23 cellular contexts compared by ENCODE assay signal in genomic region chr11:120354068-120354467, GRCh38. TPM values are rescaled to one million over a fixed set of nuclear protein-coding genes. Genes with fewer than 3 reads are reported as not detected.
A peak's percentile ranks its signal among the peaks of the same experiment; 100 is the strongest.
DNase-seq lines count a peak whose midpoint lies in the region; ATAC-seq, FAIRE-seq and TF ChIP-seq lines count a peak whose summit lies in the region.
"Had no signal": no experiment of that assay in that cellular context is flagged by ENCODE, and none has a peak within 500 bp of the region (broad histone marks: within the 10 kb centered on the region; RNA-seq: fewer than 3 reads in every experiment).

No MANE protein-coding gene starts in this region.

- no peak for TF ChIP-seq EP300 in K562 (IDR thresholded peaks at IDR 0.05; ENCODE audit: low read length)

- in situ Hi-C loops in K562 (cut with MboI) = no loop called here

- DNase-seq in left ventricle myocardium inferior (no peak), right atrium auricular region (ENCODE audit: low spot score) (no peak), K562 (ENCODE audit: extremely low read depth in 1 of 4, low spot score in 3 of 4) (no peak), left lobe of liver (ENCODE audit: low spot score) (no peak), upper lobe of right lung (no peak), H7 (no peak), vagina (ENCODE audit: extremely low spot score in 2 of 2) (no peak), substantia nigra (lab: John Stamatoyannopoulos, UW) (no peak)
- DNase-seq: activated CD4-positive, alpha-beta T cell treated with anti-CD3 and anti-CD28 coated beads, Interleukin-2, amount 50 U/mL, for 1 hour; aorta; CD8-positive, alpha-beta memory T cell; DMS153; foreskin fibroblast; immature natural killer cell; NCI-H1105 treated with DMSO at 0.1 percent for 48 hours; NCI-H2029; NCI-H345; NCI-H774; small intestine; T-helper 9 cell had no signal

- BruUV-seq in K562 (replicated peaks; lab: Mats Ljungman, UMichigan) = no TSS peak

- peaks cover 93% of the 10 kb centered on the region for H3K79me2 ChIP-seq in K562 (ENCODE audit: control insufficient read depth, insufficient read depth, low read length)

- H3K27me3 ChIP-seq in left ventricle myocardium inferior (ENCODE audit: low read depth) (no peaks in the 10 kb centered on the region), right atrium auricular region (no peaks in the 10 kb centered on the region), K562 (ENCODE audit: control insufficient read depth in 2 of 2, insufficient read depth in 2 of 2, low read length in 2 of 2) (no peaks in the 10 kb centered on the region), upper lobe of right lung (no peaks in the 10 kb centered on the region), H7 (ENCODE audit: control insufficient read depth, insufficient read depth, low read length) (no peaks in the 10 kb centered on the region), vagina (no peaks in the 10 kb centered on the region)
- H3K27me3 ChIP-seq: hepatocyte had no signal

- FAIRE-seq in K562 (lab: Jason Lieb, UNC) = no peak
- FAIRE-seq: small intestine had no signal

- TF ChIP-seq POLR2A in K562 (conservative IDR thresholded peaks at IDR 0.05) (no peak), vagina (IDR thresholded peaks at IDR 0.05) (no peak)

- POLR2A ChIA-PET in K562 (lab: Yijun Ruan, JAX) = interaction anchor here (1.3 to 1.4 kb wide), 2 partner anchors 12 to 16 kb away, joined by 4 to 5 read pairs; no protein-coding TSS in a partner anchor

- intact Hi-C loops in left ventricle myocardium inferior (cut with micrococcal nuclease) = no loop called here
- intact Hi-C loops in K562 (cut with micrococcal nuclease) = no loop called here
- intact Hi-C loops in upper lobe of right lung (cut with DNase I) = no loop called here
- intact Hi-C loops in vagina (cut with DNase I) = no loop called here

- H3K4me2 ChIP-seq in K562 (ENCODE audit: insufficient read depth, low read length) = no peak overlapping the region
- H3K4me2 ChIP-seq: GM23338 had no signal

- ATAC-seq in K562 = peak; percentile 14; the same call in 2 of the 3 replicates
- ATAC-seq in left lobe of liver = peak; percentile 19
- ATAC-seq in upper lobe of right lung = peak; percentile 13
- ATAC-seq: activated T-helper 17 cell treated with anti-CD3 and anti-CD28 coated beads, Interleukin-2, amount 50 U/mL, for 72 hours had no signal

- H3K4me3 ChIP-seq in left ventricle myocardium inferior = no peak overlapping the region
- H3K4me3 ChIP-seq in right atrium auricular region = no peak overlapping the region
- no peak overlapping the region for H3K4me3 ChIP-seq in K562
- H3K4me3 ChIP-seq in upper lobe of right lung = no peak overlapping the region
- no peak overlapping the region for H3K4me3 ChIP-seq in H7 (ENCODE audit: insufficient read depth, low read depth, low read length)
- H3K4me3 ChIP-seq in vagina = no peak overlapping the region
- H3K4me3 ChIP-seq: GM23338, hepatocyte had no signal

- CTCF ChIA-PET in K562 (lab: Yijun Ruan, JAX; ENCODE audit: low intra/inter-chr PET ratio) = no interaction called here

- WGBS in K562 (ENCODE audit: insufficient coverage, low coverage, missing lambda C conversion rate) = 22% methylated on average over 1 of the region's 1 CpG

- TF ChIP-seq RAD21 in K562 (CRISPR knock-in tag; conservative IDR thresholded peaks at IDR 0.05 in 1 of 2, IDR thresholded peaks at IDR 0.05 in 1 of 2) = no peak

- H3K9me1 ChIP-seq in K562 (ENCODE audit: control insufficient read depth, insufficient read depth, low read length) = no peaks in the 10 kb centered on the region

- no peak for TF ChIP-seq CTCF in left ventricle myocardium inferior (IDR thresholded peaks at IDR 0.05; ENCODE audit: borderline replicate concordance)
- TF ChIP-seq CTCF in right atrium auricular region (IDR thresholded peaks at IDR 0.05) = no peak
- TF ChIP-seq CTCF in K562 (IDR thresholded peaks at IDR 0.05 in 2 of 3, conservative IDR thresholded peaks at IDR 0.05 in 1 of 3; ENCODE audit: insufficient read depth in 2 of 3, low read depth in 1 of 3, low read length in 3 of 3) = no peak
- no peak for TF ChIP-seq CTCF in upper lobe of right lung (IDR thresholded peaks at IDR 0.05)
- no peak for TF ChIP-seq CTCF in vagina (IDR thresholded peaks at IDR 0.05)

- H3K4me1 ChIP-seq in left ventricle myocardium inferior (peaks cover 94% of the 10 kb centered on the region), right atrium auricular region (peaks cover 0 to 36% of the 10 kb centered on the region in 2 donors), K562 (replicated peaks in 1 of 2; ENCODE audit: control insufficient read depth in 2 of 2, insufficient read depth in 2 of 2, low read length in 2 of 2) (peaks cover 5 to 11% of the 10 kb centered on the region in 2 experiments; a peak in 3 of 5 replicates), upper lobe of right lung (peaks cover 6% of the 10 kb centered on the region), vagina (peaks cover 40% of the 10 kb centered on the region)

- peaks cover 23% of the 10 kb centered on the region for H4K20me1 ChIP-seq in K562 (replicated peaks; ENCODE audit: control insufficient read depth, insufficient read depth, low read length)

- H3K9ac ChIP-seq in K562 (ENCODE audit: insufficient read depth in 1 of 2, low read depth in 2 of 2, low read length in 2 of 2) = no peak overlapping the region; a peak in 1 of 4 replicates

- H3K27ac ChIP-seq in left ventricle myocardium inferior (replicated peaks) (peak overlapping the region; percentile 28), right atrium auricular region (no peak overlapping the region), K562 (ENCODE audit: extremely low read depth, low read depth, low read length) (no peak overlapping the region), upper lobe of right lung (no peak overlapping the region), vagina (no peak overlapping the region), substantia nigra (ENCODE audit: low read depth, low read length, poor library complexity, severe bottlenecking) (no peak overlapping the region)
- H3K27ac ChIP-seq: hepatocyte had no signal

- H3K9me3 ChIP-seq in left ventricle myocardium inferior (replicated peaks) (no peaks in the 10 kb centered on the region), right atrium auricular region (no peaks in the 10 kb centered on the region), K562 (replicated peaks; ENCODE audit: control insufficient read depth, insufficient read depth, low read depth, low read length) (0 out of 2 replicates have a peak, but pooled peaks cover 2% of the 10 kb centered on the region), upper lobe of right lung (no peaks in the 10 kb centered on the region), vagina (no peaks in the 10 kb centered on the region)

- H3K36me3 ChIP-seq in left ventricle myocardium inferior (no peaks in the 10 kb centered on the region), right atrium auricular region (no peaks in the 10 kb centered on the region), K562 (ENCODE audit: control insufficient read depth, insufficient read depth, low read length) (no peaks in the 10 kb centered on the region; the same call in 1 of the 3 replicates), upper lobe of right lung (no peaks in the 10 kb centered on the region), H7 (replicated peaks; ENCODE audit: control insufficient read depth, insufficient read depth, low read length) (no peaks in the 10 kb centered on the region), vagina (no peaks in the 10 kb centered on the region)

- no peak overlapping the region for H2AFZ ChIP-seq in K562 (ENCODE audit: low read depth, low read length)
- H2AFZ ChIP-seq: GM23338, hepatocyte had no signal

RNA-seq across cellular contexts. Expression of gene ARHGEF12, which starts 17.9 kb away (rescaled TPM):
- total RNA-seq in left ventricle myocardium inferior (92.9 TPM), right atrium auricular region (10 to 100 TPM; 84.0 to 87.2 TPM), K562 (2014; rRNA removed) (25.6 and 29.5 TPM in 2 replicates), K562 (2014; rRNA removed; fragmentation: Illumina TruSeq; extraction: Trizol) (51.7 and 61.3 TPM in 2 replicates), K562 (2015; rRNA removed; fragmentation: Illumina TruSeq; extraction: Trizol) (43.6 and 47.0 TPM in 2 replicates), K562 (2021) (39.9 and 44.6 TPM in 2 replicates), left lobe of liver (68.7 TPM), upper lobe of right lung (132 TPM), vagina (106 TPM)
- 78.5 and 317 TPM in 2 replicates for total RNA-seq in K562 (2011; cell fraction: chromatin; rRNA removed; ENCODE audit: low replicate concordance)
- 35.7 and 50.3 TPM in 2 replicates for total RNA-seq in K562 (2011; cell fraction: nucleolus; rRNA removed)
- 118 and 168 TPM in 2 replicates for total RNA-seq in K562 (2011; cell fraction: nucleoplasm; rRNA removed)
- polyA plus RNA-seq in K562 (2011; rRNA removed) (13.5 and 27.1 TPM in 2 replicates), K562 (2014; fragmentation: Illumina TruSeq; extraction: Trizol) (29.9 and 32.6 TPM in 2 replicates), K562 (2014; fragmentation: Nextera tagmentation; extraction: Ambion mirVana) (1 to 10 TPM; 3.5 to 4.6 TPM), K562 (2014; rRNA removed) (17.8 and 19.3 TPM in 2 replicates)
- 7.2 and 10.3 TPM in 2 replicates for polyA plus RNA-seq in K562 (2011; cell fraction: cytosol; rRNA removed)
- polyA plus RNA-seq in K562 (2011; cell fraction: nucleus; rRNA removed) = 20.7 and 25.6 TPM in 2 replicates
- polyA plus RNA-seq in K562 (2012) = 22.6 and 24.8 TPM in 2 replicates
- polyA minus RNA-seq in K562 (2011; rRNA and poly(A)+ RNA removed) = 104 and 139 TPM in 2 replicates
- polyA minus RNA-seq in K562 (2011; cell fraction: cytosol; rRNA and poly(A)+ RNA removed) = 29.9 and 49.9 TPM in 2 replicates
- polyA minus RNA-seq in K562 (2011; cell fraction: nucleus; rRNA and poly(A)+ RNA removed) = 49.0 and 56.1 TPM in 2 replicates
- total RNA-seq in H7 (2014; rRNA removed; shearing (Covaris generic)) = 19.2 and 27.6 TPM in 2 replicates

RNA-seq across cellular contexts. Expression of gene TLCD5, which starts 29.0 kb away (rescaled TPM):
- 9.7 TPM for total RNA-seq in left ventricle myocardium inferior
- total RNA-seq in right atrium auricular region = 10 to 100 TPM; 11.3 to 18.7 TPM
- 7.0 and 10.5 TPM in 2 replicates for total RNA-seq in K562 (2011; cell fraction: chromatin; rRNA removed; ENCODE audit: low replicate concordance)
- 2.7 and 3.4 TPM in 2 replicates for total RNA-seq in K562 (2011; cell fraction: nucleolus; rRNA removed)
- 6.2 and 10.2 TPM in 2 replicates for total RNA-seq in K562 (2011; cell fraction: nucleoplasm; rRNA removed)
- total RNA-seq in K562 (2014; rRNA removed) = 1.3 TPM in 2 replicates
- 1.7 and 1.9 TPM in 2 replicates for total RNA-seq in K562 (2014; rRNA removed; fragmentation: Illumina TruSeq; extraction: Trizol)
- total RNA-seq in K562 (2015; rRNA removed; fragmentation: Illumina TruSeq; extraction: Trizol) = 0.75 and 0.94 TPM in 2 replicates
- total RNA-seq in K562 (2021) = 1.3 and 1.4 TPM in 2 replicates
- 4.8 and 5.1 TPM in 2 replicates for polyA plus RNA-seq in K562 (2011; rRNA removed)
- 2.1 and 4.5 TPM in 2 replicates for polyA plus RNA-seq in K562 (2011; cell fraction: cytosol; rRNA removed)
- 7.0 and 8.1 TPM in 2 replicates for polyA plus RNA-seq in K562 (2011; cell fraction: nucleus; rRNA removed)
- 1.0 and 2.1 TPM in 2 replicates for polyA plus RNA-seq in K562 (2012)
- 1.3 and 1.8 TPM in 2 replicates for polyA plus RNA-seq in K562 (2014; fragmentation: Illumina TruSeq; extraction: Trizol)
- polyA plus RNA-seq in K562 (2014; fragmentation: Nextera tagmentation; extraction: Ambion mirVana) = 1 to 10 TPM; 1.6 to 1.7 TPM
- 1.5 and 1.8 TPM in 2 replicates for polyA plus RNA-seq in K562 (2014; rRNA removed)
- 2.9 and 3.4 TPM in 2 replicates for polyA minus RNA-seq in K562 (2011; rRNA and poly(A)+ RNA removed)
- 1.2 and 2.9 TPM in 2 replicates for polyA minus RNA-seq in K562 (2011; cell fraction: cytosol; rRNA and poly(A)+ RNA removed)
- 1.9 and 3.1 TPM in 2 replicates for polyA minus RNA-seq in K562 (2011; cell fraction: nucleus; rRNA and poly(A)+ RNA removed)
- total RNA-seq in left lobe of liver = 0.23 TPM
- 4.2 TPM for total RNA-seq in upper lobe of right lung
- 14.3 and 17.7 TPM in 2 replicates for total RNA-seq in H7 (2014; rRNA removed; shearing (Covaris generic))
- 3.7 TPM for total RNA-seq in vagina
- polyA plus RNA-seq: immature natural killer cell had no signal
